ENCODE assay signal across 8 cellular contexts in the genomic region with DNA sequence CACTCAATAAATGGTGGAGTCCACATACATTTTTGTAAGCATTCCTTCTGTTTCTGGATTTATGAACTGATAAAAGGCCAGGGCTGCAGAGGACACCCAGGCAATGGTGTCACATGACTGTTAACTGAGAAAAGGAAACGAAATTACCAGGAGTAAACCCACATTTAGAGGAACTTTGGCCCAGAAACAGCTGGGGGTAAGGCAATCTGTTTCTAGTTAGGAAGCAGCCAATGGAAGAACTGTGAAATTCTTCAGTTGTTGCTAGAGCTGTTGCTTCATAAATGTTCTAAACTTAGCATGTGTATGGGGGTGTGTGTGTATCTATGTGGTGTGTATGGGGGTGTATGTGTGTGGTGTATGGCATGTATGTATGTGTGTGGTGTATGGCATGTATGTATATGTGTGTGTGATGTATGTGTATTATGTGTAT. TPM values are rescaled to one million over a fixed set of nuclear protein-coding genes. Genes with fewer than 3 reads are reported as not detected.
DNase-seq lines count a peak whose midpoint lies in the region; ATAC-seq, FAIRE-seq and TF ChIP-seq lines count a peak whose summit lies in the region.

No MANE protein-coding gene starts in this region.

- H3K36me3 ChIP-seq in esophagus squamous epithelium (no peaks in the 10 kb centered on the region), sigmoid colon (no peaks in the 10 kb centered on the region)

- H3K27ac ChIP-seq in esophagus squamous epithelium, result peak overlapping the region; percentile 82 to 100 (median 95)
- peak overlapping the region; percentile 17 to 65 (median 44) for H3K27ac ChIP-seq in sigmoid colon

- TF ChIP-seq POLR2A in esophagus squamous epithelium (IDR thresholded peaks at IDR 0.05) (no peak), sigmoid colon (IDR thresholded peaks at IDR 0.05) (no peak)

- WGBS in esophagus squamous epithelium, 2 donors, result 29 to 40% methylated on average over 1 of the region's 1 CpG
- whole genome bisulfite sequencing in sigmoid colon, 2 donors, result 0 to 6% methylated on average over 1 of the region's 1 CpG

- H3K4me3 ChIP-seq in esophagus squamous epithelium (no peak overlapping the region), sigmoid colon (no peak overlapping the region)

- intact Hi-C loops in esophagus squamous epithelium (cut with DNase I), result no loop called here
- intact Hi-C loops in sigmoid colon (cut with DNase I), result no loop called here

- FAIRE-seq in frontal cortex (lab: Jason Lieb, UNC), result no peak

- TF ChIP-seq EP300 in sigmoid colon (IDR thresholded peaks at IDR 0.05), result no peak

- peak; percentile 98 for DNase-seq in GF-D8 (lab: John Stamatoyannopoulos, UW)
- DNase-seq in OCI-M1 (lab: John Stamatoyannopoulos, UW), result peak; percentile 94
- no peak for DNase-seq in esophagus squamous epithelium (lab: John Stamatoyannopoulos, UW)
- peak; percentile 67 for DNase-seq in sigmoid colon
- DNase-seq in frontal cortex (ENCODE audit: low spot score in 2 of 2), result no peak
- no peak for DNase-seq in COLO668 (lab: John Stamatoyannopoulos, UW; ENCODE audit: unreplicated experiment)

- peaks cover 63 to 80% (median 65%) of the 10 kb centered on the region in 3 donors for H3K4me1 ChIP-seq in esophagus squamous epithelium
- H3K4me1 ChIP-seq in sigmoid colon, result peaks cover 0 to 37% (median 25%) of the 10 kb centered on the region in 4 donors

- H3K9me3 ChIP-seq in esophagus squamous epithelium (no peaks in the 10 kb centered on the region), sigmoid colon (no peaks in the 10 kb centered on the region)

- no peaks in the 10 kb centered on the region for H3K27me3 ChIP-seq in esophagus squamous epithelium
- no peaks in the 10 kb centered on the region for H3K27me3 ChIP-seq in sigmoid colon

- TF ChIP-seq CTCF in esophagus squamous epithelium (IDR thresholded peaks at IDR 0.05) (no peak), sigmoid colon (IDR thresholded peaks at IDR 0.05) (no peak)

- no peak for ATAC-seq in GM21381 (IDR thresholded peaks at IDR 0.05; ENCODE audit: unreplicated experiment)
- no peak for ATAC-seq in HG02981 (IDR thresholded peaks at IDR 0.05; ENCODE audit: unreplicated experiment)

RNA-seq across cellular contexts. Expression of a gene that starts 11.8 kb away (rescaled TPM):
- 100 to 1,000 TPM in 3 of 4 donors, 10 to 100 TPM in 1; 68.3 to 299 (median 171) TPM for total RNA-seq in esophagus squamous epithelium
- 100 to 1,000 TPM in 3 of 4 donors, 10 to 100 TPM in 1; 64.3 to 140 (median 127) TPM for total RNA-seq in sigmoid colon
- polyA plus RNA-seq in sigmoid colon, result 100 to 1,000 TPM; 179 to 327 (median 236) TPM
- 46.9 TPM for total RNA-seq in frontal cortex

RNA-seq across cellular contexts. Expression of a gene that starts 59.0 kb away (rescaled TPM):
- total RNA-seq in esophagus squamous epithelium (10 to 100 TPM in 3 of 4 donors, 1 to 10 TPM in 1; 7.8 to 16.8 (median 12.4) TPM), sigmoid colon (10 to 100 TPM; 19.7 to 36.8 (median 27.5) TPM), frontal cortex (67.3 TPM)
- polyA plus RNA-seq in sigmoid colon, result 10 to 100 TPM; 16.2 to 24.7 (median 20.0) TPM

RNA-seq across cellular contexts. Expression of a gene that starts 59.4 kb away (rescaled TPM):
- total RNA-seq in esophagus squamous epithelium (10 to 100 TPM; 24.8 to 59.5 (median 43.0) TPM), sigmoid colon (10 to 100 TPM; 49.7 to 74.5 (median 72.1) TPM), frontal cortex (188 TPM)
- 10 to 100 TPM; 21.4 to 52.5 (median 33.0) TPM for polyA plus RNA-seq in sigmoid colon

Comparison
In these comparisons a context has a peak if more than half of its experiments do, and no peak if none do; other contexts are left out.
1. DNase-seq: peak in GF-D8 (single experiment), OCI-M1 (single experiment) and sigmoid colon (single experiment); none in esophagus squamous epithelium (single experiment), frontal cortex (0 of 2) and COLO668 (single experiment).